1 cellular context compared by ENCODE assay signal in the genomic region with DNA sequence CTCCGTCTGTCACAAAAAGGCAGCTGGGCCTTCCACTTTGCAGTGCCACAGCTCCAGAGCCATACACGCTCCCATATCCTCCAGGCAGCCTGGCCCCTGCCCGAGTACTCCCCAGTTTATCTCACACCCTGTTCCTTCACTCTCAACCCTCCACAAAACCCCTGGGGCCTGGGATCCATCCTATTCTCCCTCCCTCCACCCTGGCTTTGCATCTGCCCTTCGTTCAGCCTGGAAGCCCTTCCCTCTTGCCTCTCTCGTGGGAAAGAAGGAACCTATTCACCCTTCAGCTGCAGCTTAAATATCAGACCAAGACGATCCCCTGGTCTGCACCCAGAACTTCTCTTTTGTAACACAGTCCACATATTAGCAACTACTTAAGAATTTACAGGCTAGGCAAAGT.
TF ChIP-seq lines count a peak whose summit lies in the region.

No MANE protein-coding gene starts in this region.

TF ChIP-seq in IMR-90, 13 proteins besides CTCF, POLR2A, EP300 and RAD21:
- TF ChIP-seq MAZ (IDR thresholded peaks at IDR 0.05; ENCODE audit: borderline replicate concordance, low read depth, low read length) (no peak), RFX5 (IDR thresholded peaks at IDR 0.05; ENCODE audit: low read depth, low read length) (no peak), RCOR1 (IDR thresholded peaks at IDR 0.05; ENCODE audit: insufficient replicate concordance, low read length) (no peak), CEBPB (IDR thresholded peaks at IDR 0.05; ENCODE audit: low read depth, low read length) (no peak), NFE2L2 (IDR thresholded peaks at IDR 0.05; ENCODE audit: low read depth, low read length) (no peak), MXI1 (IDR thresholded peaks at IDR 0.05; ENCODE audit: borderline replicate concordance, low read depth, low read length) (no peak), ELK1 (IDR thresholded peaks at IDR 0.05; ENCODE audit: borderline replicate concordance, low read depth, low read length) (no peak), CHD1 (IDR thresholded peaks at IDR 0.05; ENCODE audit: low read depth, low read length) (no peak), BHLHE40 (IDR thresholded peaks at IDR 0.05; ENCODE audit: low read depth, low read length) (no peak), FOS (IDR thresholded peaks at IDR 0.05; ENCODE audit: low read depth, low read length) (no peak), MAFK (IDR thresholded peaks at IDR 0.05; ENCODE audit: low read depth, low read length) (no peak), SMC3 (IDR thresholded peaks at IDR 0.05; ENCODE audit: low read depth, low read length) (no peak)
- TF ChIP-seq, protein P1, sequence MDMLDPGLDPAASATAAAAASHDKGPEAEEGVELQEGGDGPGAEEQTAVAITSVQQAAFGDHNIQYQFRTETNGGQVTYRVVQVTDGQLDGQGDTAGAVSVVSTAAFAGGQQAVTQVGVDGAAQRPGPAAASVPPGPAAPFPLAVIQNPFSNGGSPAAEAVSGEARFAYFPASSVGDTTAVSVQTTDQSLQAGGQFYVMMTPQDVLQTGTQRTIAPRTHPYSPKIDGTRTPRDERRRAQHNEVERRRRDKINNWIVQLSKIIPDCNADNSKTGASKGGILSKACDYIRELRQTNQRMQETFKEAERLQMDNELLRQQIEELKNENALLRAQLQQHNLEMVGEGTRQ (IDR thresholded peaks at IDR 0.05; ENCODE audit: low read depth, low read length), result no peak
TF ChIP-seq in IMR-90: peak in this region for 0.
